1 cellular context compared by ENCODE assay signal in the genomic region with DNA sequence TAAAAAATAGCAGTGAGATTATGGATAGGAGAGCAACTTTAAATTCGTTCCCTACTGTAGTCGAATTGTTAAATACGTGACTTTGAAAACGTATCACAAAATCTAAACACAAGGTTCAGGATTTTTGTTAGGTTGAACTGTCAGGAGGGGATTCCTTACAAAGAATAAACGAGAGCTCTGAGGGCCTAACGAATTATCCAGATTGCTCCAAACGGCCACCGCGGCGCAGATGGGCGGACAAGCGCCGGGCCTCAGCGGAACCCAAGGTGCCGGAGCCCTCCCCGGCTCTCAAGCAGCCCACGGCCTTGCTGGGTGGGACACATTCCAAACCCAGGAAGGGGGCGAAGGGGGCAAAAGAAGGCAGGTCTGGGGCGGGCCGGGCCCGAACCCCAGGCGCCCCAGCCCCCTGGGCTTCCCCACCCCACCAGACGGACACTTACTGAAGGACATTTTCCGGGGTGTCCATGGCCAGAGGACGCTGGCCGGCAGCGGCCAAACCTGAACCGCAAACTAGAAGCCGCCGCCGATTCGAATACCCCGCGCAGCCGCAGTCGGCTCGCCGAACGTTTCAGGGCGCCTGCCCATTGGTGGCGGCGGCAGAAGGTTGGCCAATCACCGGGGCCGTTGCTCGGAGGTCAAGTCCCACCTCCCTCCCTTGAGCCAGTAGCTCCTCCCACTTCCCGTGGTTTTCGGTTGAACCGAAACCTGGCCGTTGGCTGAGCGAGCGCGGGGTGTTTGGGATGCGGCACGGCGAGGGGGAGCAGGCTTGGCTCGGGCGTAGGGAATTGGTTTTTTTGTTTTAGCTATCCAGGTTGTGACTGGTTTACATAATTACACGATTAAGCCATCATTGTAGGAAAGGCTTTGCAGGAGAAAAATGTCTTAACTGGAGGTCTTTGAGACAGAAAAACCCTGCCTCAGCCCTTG.
TF ChIP-seq lines count a peak whose summit lies in the region.

Gene BUB1, minus strand, starts transcription at position 534 of the 927 bp plus-strand sequence. Its CDS starts 68 bp downstream, at position 466.

TF ChIP-seq in A549, 52 proteins besides CTCF, POLR2A, EP300 and RAD21 (continued from another document):
- no peak for TF ChIP-seq ELK1 (IDR thresholded peaks at IDR 0.05; ENCODE audit: low read depth, low read length)
- TF ChIP-seq PHF8 (IDR thresholded peaks at IDR 0.05; ENCODE audit: borderline replicate concordance, low read depth), result peak; percentile 45; the same call in 1 of the 2 replicates
- no peak for TF ChIP-seq ZNF302 (CRISPR knock-in tag; IDR thresholded peaks at IDR 0.05)
- TF ChIP-seq GATA3 (IDR thresholded peaks at IDR 0.05; ENCODE audit: borderline replicate concordance), result no peak
- TF ChIP-seq BCL3 (IDR thresholded peaks at IDR 0.05), result peak; percentile 45; the same call in 1 of the 3 replicates
- TF ChIP-seq MAFK (IDR thresholded peaks at IDR 0.05; ENCODE audit: partially characterized antibody), result no peak
